16 cellular contexts compared by ENCODE assay signal in genomic region chr3:23421811-23422510, GRCh38.
DNase-seq lines count a peak whose midpoint lies in the region; ATAC-seq, FAIRE-seq and TF ChIP-seq lines count a peak whose summit lies in the region.
"Had no signal": no experiment of that assay in that cellular context is flagged by ENCODE, and none has a peak within 500 bp of the region (broad histone marks: within the 10 kb centered on the region; RNA-seq: fewer than 3 reads in every experiment).

No MANE protein-coding gene starts in this region.

- TF ChIP-seq CTCF in GM06990 (IDR thresholded peaks at IDR 0.05; ENCODE audit: insufficient read depth, low read length, poor library complexity, severe bottlenecking) (no peak), IMR-90 (conservative IDR thresholded peaks at IDR 0.05; ENCODE audit: low read depth, low read length) (no peak), spleen (IDR thresholded peaks at IDR 0.05 in 8 of 11, conservative IDR thresholded peaks at IDR 0.05 in 3 of 11) (no peak), Calu3 (IDR thresholded peaks at IDR 0.05; ENCODE audit: unreplicated experiment) (no peak)

- H3K79me1 ChIP-seq in IMR-90 (ENCODE audit: low read depth in 1 of 2, low read length in 2 of 2) = peaks cover 0 to 9% of the 10 kb centered on the region in 2 experiments; a peak in 1 of 4 replicates

- no peak overlapping the region for H2AFZ ChIP-seq in IMR-90 (replicated peaks; ENCODE audit: low read length, poor library complexity)

- H4K91ac ChIP-seq in IMR-90 (ENCODE audit: insufficient read depth, low read depth, low read length) = no peak overlapping the region

- no peak overlapping the region for H3K23ac ChIP-seq in IMR-90 (ENCODE audit: low read depth, low read length)

- H3K4me3 ChIP-seq in GM06990 (replicated peaks; ENCODE audit: low read depth, low read length) (peak overlapping the region; percentile 14; the same call in 1 of the 2 replicates), IMR-90 (ENCODE audit: insufficient read depth, low read depth, low read length) (no peak overlapping the region), spleen (no peak overlapping the region)
- H3K4me3 ChIP-seq: heart right ventricle, thyroid gland had no signal

- no peak overlapping the region for H2AK9ac ChIP-seq in IMR-90 (replicated peaks; ENCODE audit: low read depth, low read length, poor library complexity)

- H4K8ac ChIP-seq in IMR-90 (ENCODE audit: low read depth in 2 of 2, low read length in 2 of 2) = no peak overlapping the region

- H3K4me2 ChIP-seq in IMR-90 (ENCODE audit: low read depth, low read length) = no peak overlapping the region

- in situ Hi-C loops in IMR-90 (cut with MboI; ENCODE audit: low sequenced_read_pairs) = no loop called here

- H3K9me3 ChIP-seq in IMR-90 (ENCODE audit: control insufficient read depth, insufficient read depth, low read length) (no peaks in the 10 kb centered on the region), spleen (peaks cover 0 to 13% (median 0%) of the 10 kb centered on the region in 8 donors)
- H3K9me3 ChIP-seq: thyroid gland had no signal

- intact Hi-C loops in IMR-90 (cut with micrococcal nuclease) = no loop called here
- intact Hi-C loops in spleen (cut with DNase I; ENCODE audit: low total_unique reads) = no loop called here
- intact Hi-C loops in Calu3 (cut with micrococcal nuclease; ENCODE audit: unreplicated experiment) = no loop called here

- no peak overlapping the region for H2AK5ac ChIP-seq in IMR-90 (ENCODE audit: low read depth, low read length)

- H3K4me1 ChIP-seq in IMR-90 (ENCODE audit: control insufficient read depth, insufficient read depth, low read length) (no peaks in the 10 kb centered on the region), spleen (peaks cover 0 to 8% (median 0%) of the 10 kb centered on the region in 6 donors)
- H3K4me1 ChIP-seq: thyroid gland had no signal

- no peak overlapping the region for H2BK20ac ChIP-seq in IMR-90 (ENCODE audit: low read depth, low read length)

- peaks cover 3% of the 10 kb centered on the region for H3K9me3 Mint-ChIP-seq in Calu3 (ENCODE audit: low read depth, unreplicated experiment)
- H3K9me3 Mint-ChIP-seq: dendritic cell treated with granulocyte-macrophage colony-stimulating factor and Interleukin-4, amounts not matched to agents 40 ng/mL and 50 ng/mL, for 4 days had no signal

- WGBS in IMR-90 (ENCODE audit: extremely low coverage in 2 of 2, insufficient read length in 1 of 2), 2 experiments = no CpG with 5 or more reads among the region's 3 CpGs
- 75 to 99% (median 91%) methylated on average over 3 of the region's 3 CpGs for WGBS in spleen, 5 donors

- H2BK5ac ChIP-seq in IMR-90 (ENCODE audit: low read depth, low read length, poor library complexity, severe bottlenecking) = no peak overlapping the region

- BruUV-seq in IMR-90 (replicated peaks; lab: Mats Ljungman, UMichigan) (no TSS peak), Calu3 (replicated peaks; lab: Mats Ljungman, UMichigan) (no TSS peak)

- H3K4me3 Mint-ChIP-seq in Calu3 (ENCODE audit: low read depth, unreplicated experiment) = no peak overlapping the region
- H3K4me3 Mint-ChIP-seq: dendritic cell treated with granulocyte-macrophage colony-stimulating factor and Interleukin-4, amounts not matched to agents 40 ng/mL and 50 ng/mL, for 4 days; memory B cell had no signal

- ATAC-seq in GM19452 (IDR thresholded peaks at IDR 0.05; ENCODE audit: unreplicated experiment) (peak; percentile 35), HG02884 (IDR thresholded peaks at IDR 0.05; ENCODE audit: unreplicated experiment) (peak; percentile 30), IMR-90 (ENCODE audit: low read depth) (no peak)
- ATAC-seq: activated naive CD4-positive, alpha-beta T cell treated with anti-CD3 and anti-CD28 coated beads, Interleukin-2, amount 50 U/mL, for 72 hours; heart right ventricle had no signal

- CTCF ChIA-PET in IMR-90 (lab: Yijun Ruan, JAX) (no interaction called here), Calu3 (lab: Charles Lee) (interaction anchor here (0.6 kb wide), 1 partner anchor 233 kb away, joined by 5 read pairs; no protein-coding TSS in a partner anchor)

- dilution Hi-C loops in IMR-90 (cut with HindIII; ENCODE audit: low sequenced_read_pairs, unreplicated experiment) = no loop called here

- H3K36me3 Mint-ChIP-seq in Calu3 (ENCODE audit: insufficient read depth, unreplicated experiment) = no peaks in the 10 kb centered on the region

- no peak overlapping the region for H3K14ac ChIP-seq in IMR-90 (replicated peaks; ENCODE audit: low read depth, low read length)

- no peaks in the 10 kb centered on the region; the same call in 1 of the 2 replicates for H3K9me1 ChIP-seq in IMR-90 (ENCODE audit: insufficient read depth, low read length)

- no peak overlapping the region for H3K56ac ChIP-seq in IMR-90 (ENCODE audit: extremely low read depth, insufficient read depth, low read length)

- POLR2A ChIA-PET in IMR-90 (lab: Charles Lee; ENCODE audit: unreplicated experiment) = no interaction called here

- DNase-seq in GM06990 (ENCODE audit: extremely low read depth, insufficient read length) (no peak), IMR-90 (peak; percentile 21), spleen (no peak), Calu3 (no peak), kidney glomerular epithelial cell (lab: John Stamatoyannopoulos, UW) (no peak), GM12892 (ENCODE audit: insufficient read length) (no peak)
- DNase-seq: activated CD4-positive, alpha-beta T cell treated with anti-CD3 and anti-CD28 coated beads for 4 hours; heart right ventricle; NCI-H526; thyroid gland had no signal

- H3K27ac Mint-ChIP-seq in Calu3 (ENCODE audit: unreplicated experiment) = no peak overlapping the region
- H3K27ac Mint-ChIP-seq: activated naive CD4-positive, alpha-beta T cell treated with anti-CD3 and anti-CD28 coated beads, Interleukin-2, amount 50 U/mL, for 72 hours; dendritic cell treated with granulocyte-macrophage colony-stimulating factor and Interleukin-4, amounts not matched to agents 40 ng/mL and 50 ng/mL, for 4 days; memory B cell; progenitor cell of endocrine pancreas had no signal

- H3K27ac ChIP-seq in IMR-90 (ENCODE audit: insufficient read depth, low read length) = no peak overlapping the region
- no peak overlapping the region for H3K27ac ChIP-seq in spleen
- H3K27ac ChIP-seq: heart right ventricle, thyroid gland had no signal

- FAIRE-seq in GM12892 (lab: Jason Lieb, UNC) = no peak

- no peak overlapping the region for H4K5ac ChIP-seq in IMR-90 (ENCODE audit: low read depth, low read length)

- H3K9ac ChIP-seq in IMR-90 (ENCODE audit: low read depth, low read length) = no peak overlapping the region

- H3K27me3 ChIP-seq in GM06990 (replicated peaks; ENCODE audit: control insufficient read depth, insufficient read depth, low read length) (no peaks in the 10 kb centered on the region), IMR-90 (ENCODE audit: control insufficient read depth, insufficient read depth, low read length) (no peaks in the 10 kb centered on the region), spleen (replicated peaks in 1 of 7) (no peaks in the 10 kb centered on the region)
- H3K27me3 ChIP-seq: heart right ventricle, thyroid gland had no signal

- H3K27me3 Mint-ChIP-seq in Calu3 (ENCODE audit: unreplicated experiment) = peaks cover 3% of the 10 kb centered on the region
- H3K27me3 Mint-ChIP-seq: dendritic cell treated with granulocyte-macrophage colony-stimulating factor and Interleukin-4, amounts not matched to agents 40 ng/mL and 50 ng/mL, for 4 days; memory B cell; progenitor cell of endocrine pancreas had no signal

- no peak overlapping the region for H2BK120ac ChIP-seq in IMR-90 (ENCODE audit: low read depth, low read length)

- H3K4me1 Mint-ChIP-seq in Calu3 (ENCODE audit: low read depth, unreplicated experiment) = no peaks in the 10 kb centered on the region

- TF ChIP-seq RAD21 in IMR-90 (IDR thresholded peaks at IDR 0.05; ENCODE audit: low read length) = no peak

- H3K18ac ChIP-seq in IMR-90 (ENCODE audit: low read depth, low read length) = no peak overlapping the region

- H3K4ac ChIP-seq in IMR-90 (ENCODE audit: low read depth, low read length) = no peak overlapping the region

- H2BK15ac ChIP-seq in IMR-90 (ENCODE audit: low read depth, low read length) = no peak overlapping the region

- H3K36me3 ChIP-seq in GM06990 (ENCODE audit: control insufficient read depth, insufficient read depth, low read length) (no peaks in the 10 kb centered on the region), IMR-90 (ENCODE audit: control insufficient read depth, insufficient read depth, low read length) (no peaks in the 10 kb centered on the region), spleen (no peaks in the 10 kb centered on the region)
- H3K36me3 ChIP-seq: heart right ventricle, thyroid gland had no signal

- TF ChIP-seq POLR2A in IMR-90 (IDR thresholded peaks at IDR 0.05; ENCODE audit: low read depth, low read length) (no peak), spleen (IDR thresholded peaks at IDR 0.05) (no peak), GM12892 (IDR thresholded peaks at IDR 0.05; ENCODE audit: low read depth, low read length) (no peak)

- H4K20me1 ChIP-seq in IMR-90 (ENCODE audit: insufficient read depth, low read length) = no peaks in the 10 kb centered on the region

TF ChIP-seq in IMR-90, 13 proteins besides CTCF, POLR2A, EP300 and RAD21 (continues in another document):
- no peak for TF ChIP-seq ELK1 (IDR thresholded peaks at IDR 0.05; ENCODE audit: borderline replicate concordance, low read depth, low read length)
- TF ChIP-seq NFE2L2 (IDR thresholded peaks at IDR 0.05; ENCODE audit: low read depth, low read length) = no peak
- no peak for TF ChIP-seq CEBPB (IDR thresholded peaks at IDR 0.05; ENCODE audit: low read depth, low read length)
- TF ChIP-seq USF2 (IDR thresholded peaks at IDR 0.05; ENCODE audit: low read depth, low read length) = no peak
- TF ChIP-seq FOS (IDR thresholded peaks at IDR 0.05; ENCODE audit: low read depth, low read length) = no peak
- TF ChIP-seq CHD1 (IDR thresholded peaks at IDR 0.05; ENCODE audit: low read depth, low read length) = no peak
- no peak for TF ChIP-seq MAFK (IDR thresholded peaks at IDR 0.05; ENCODE audit: low read depth, low read length)
